1 cellular context compared by ENCODE assay signal in genomic region chr12:57001448-57001906, GRCh38.
TF ChIP-seq lines count a peak whose summit lies in the region.

No MANE protein-coding gene starts in this region.

TF ChIP-seq in K562, 482 proteins besides CTCF, POLR2A, EP300 and RAD21 (continued from another document and continues in another):
- TF ChIP-seq GTF3C2 (IDR thresholded peaks at IDR 0.05; ENCODE audit: borderline replicate concordance, extremely low read depth, insufficient read length) = no peak
- TF ChIP-seq ZNF395 (CRISPR knock-in tag; IDR thresholded peaks at IDR 0.05) = no peak
- no peak for TF ChIP-seq HNRNPUL1 (IDR thresholded peaks at IDR 0.05; ENCODE audit: low read length)
- no peak for TF ChIP-seq E2F5 (CRISPR knock-in tag; IDR thresholded peaks at IDR 0.05)
- no peak for TF ChIP-seq TCF7L2 (IDR thresholded peaks at IDR 0.05; ENCODE audit: low read depth, low read length)
- TF ChIP-seq EWSR1 (IDR thresholded peaks at IDR 0.05; ENCODE audit: borderline replicate concordance, low read depth, partially characterized antibody) = no peak
- TF ChIP-seq RB1 (IDR thresholded peaks at IDR 0.05; ENCODE audit: low read depth) = 0 out of 2 replicates have a peak, but pooled peaks have one; percentile 32
- TF ChIP-seq ZNF785 (CRISPR knock-in tag; IDR thresholded peaks at IDR 0.05) = no peak
- no peak for TF ChIP-seq PYGO2 (tag; IDR thresholded peaks at IDR 0.05)
- TF ChIP-seq KLF1 (tag; IDR thresholded peaks at IDR 0.05) = no peak
- TF ChIP-seq HNRNPK (IDR thresholded peaks at IDR 0.05; ENCODE audit: low read depth, low read length, poor library complexity, severe bottlenecking) = no peak
- TF ChIP-seq ZNF639 (CRISPR knock-in tag; conservative IDR thresholded peaks at IDR 0.05 in 1 of 2, IDR thresholded peaks at IDR 0.05 in 1 of 2) = no peak
- no peak for TF ChIP-seq PCBP1 (IDR thresholded peaks at IDR 0.05; ENCODE audit: low read depth, low read length, poor library complexity, severe bottlenecking)
- TF ChIP-seq RBM39 (optimal IDR thresholded peaks at IDR 0.05; ENCODE audit: low read depth, low read length) = no peak
- TF ChIP-seq ZBTB43 (CRISPR knock-in tag; IDR thresholded peaks at IDR 0.05) = no peak
- TF ChIP-seq ASH1L (IDR thresholded peaks at IDR 0.05; ENCODE audit: borderline replicate concordance, low read depth, partially characterized antibody) = no peak
- TF ChIP-seq HEY1 (CRISPR knock-in tag; IDR thresholded peaks at IDR 0.05; ENCODE audit: borderline replicate concordance) = no peak
- TF ChIP-seq TEAD1 (CRISPR knock-in tag; IDR thresholded peaks at IDR 0.05) = peak; percentile 46 to 99; a peak in 3 of 4 replicates
- TF ChIP-seq ZNF282 (CRISPR knock-in tag; IDR thresholded peaks at IDR 0.05) = no peak
- no peak for TF ChIP-seq ZNF12 (CRISPR knock-in tag; IDR thresholded peaks at IDR 0.05)
- TF ChIP-seq SRF (CRISPR knock-in tag; IDR thresholded peaks at IDR 0.05) = peak in 1 of 2 experiments; percentile 31; a peak in 1 of 4 replicates
- TF ChIP-seq GTF2F1 (IDR thresholded peaks at IDR 0.05; ENCODE audit: low read depth, low read length) = no peak
- no peak for TF ChIP-seq PRDM10 (IDR thresholded peaks at IDR 0.05; ENCODE audit: partially characterized antibody)
- TF ChIP-seq IRF9 (tag; IDR thresholded peaks at IDR 0.05) = no peak
- TF ChIP-seq PHF21A (IDR thresholded peaks at IDR 0.05; ENCODE audit: borderline replicate concordance, low read depth) = no peak
- TF ChIP-seq ZNF174 (CRISPR knock-in tag; IDR thresholded peaks at IDR 0.05) = no peak
- TF ChIP-seq STAT6 (CRISPR knock-in tag; IDR thresholded peaks at IDR 0.05) = no peak
- TF ChIP-seq LARP7 (IDR thresholded peaks at IDR 0.05) = no peak
- peak; percentile 95 for TF ChIP-seq NR2C2 (CRISPR knock-in tag; IDR thresholded peaks at IDR 0.05)
- peak; percentile 97 for TF ChIP-seq NR2C2 (tag; IDR thresholded peaks at IDR 0.05)
- no peak for TF ChIP-seq SMARCA5 (IDR thresholded peaks at IDR 0.05)
- no peak for TF ChIP-seq CBFA2T3 (IDR thresholded peaks at IDR 0.05)
- TF ChIP-seq ZBTB1 (CRISPR knock-in tag; IDR thresholded peaks at IDR 0.05; ENCODE audit: borderline replicate concordance, low read depth) = no peak
- no peak for TF ChIP-seq ZNF134 (CRISPR knock-in tag; conservative IDR thresholded peaks at IDR 0.05)
- TF ChIP-seq REST (CRISPR knock-in tag; IDR thresholded peaks at IDR 0.05; ENCODE audit: low read depth) = peak; percentile 46; the same call in 1 of the 2 replicates
- TF ChIP-seq C11orf30 (IDR thresholded peaks at IDR 0.05; ENCODE audit: low read depth) = no peak
- TF ChIP-seq ZBTB7A (IDR thresholded peaks at IDR 0.05; ENCODE audit: borderline replicate concordance, control insufficient read depth, low read depth, low read length) = no peak
- no peak for TF ChIP-seq ZNF778 (CRISPR knock-in tag; IDR thresholded peaks at IDR 0.05)
- TF ChIP-seq MYC (IDR thresholded peaks at IDR 0.05; ENCODE audit: low read depth, low read length) = 0 out of 2 replicates have a peak, but pooled peaks have one; percentile 38
- TF ChIP-seq MYC (CRISPR knock-in tag; IDR thresholded peaks at IDR 0.05; ENCODE audit: borderline replicate concordance, low read depth) = no peak
- TF ChIP-seq NFATC3 (IDR thresholded peaks at IDR 0.05) = no peak
